In the genomic region with DNA sequence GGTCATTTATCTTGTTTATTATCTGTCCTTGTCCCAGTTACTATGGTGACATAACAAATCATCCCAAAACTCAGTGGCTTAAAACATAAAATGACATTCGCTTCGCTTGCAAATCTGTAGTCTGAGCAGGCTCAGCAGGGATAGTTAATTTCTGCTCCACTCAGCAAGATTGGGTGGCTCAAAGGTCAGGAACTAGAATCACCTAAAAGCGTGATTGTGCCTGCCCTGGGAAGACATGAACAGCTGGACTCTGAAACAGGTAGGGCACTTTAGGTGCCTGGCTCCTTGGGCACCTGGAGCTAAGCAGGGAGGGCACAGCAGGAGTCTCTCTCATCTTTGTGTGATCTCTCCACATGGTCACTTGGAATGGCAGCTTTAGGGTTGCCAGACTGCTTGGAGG, we compare ENCODE assay signal across 20 cellular contexts. TPM values are rescaled to one million over a fixed set of nuclear protein-coding genes. Genes with fewer than 3 reads are reported as not detected.
A peak's percentile ranks its signal among the peaks of the same experiment; 100 is the strongest.
DNase-seq lines count a peak whose midpoint lies in the region; ATAC-seq and TF ChIP-seq lines count a peak whose summit lies in the region.
"Had no signal": no experiment of that assay in that cellular context is flagged by ENCODE, and none has a peak within 500 bp of the region (broad histone marks: within the 10 kb centered on the region; RNA-seq: fewer than 3 reads in every experiment).

No MANE protein-coding gene starts in this region.

- H3K9me3 Mint-ChIP-seq in activated CD4-positive, alpha-beta memory T cell treated with anti-CD3 and anti-CD28 coated beads for 36 hours = no peaks in the 10 kb centered on the region
- H3K9me3 Mint-ChIP-seq in activated CD4-positive, alpha-beta memory T cell treated with anti-CD3 and anti-CD28 coated beads, Interleukin-2, amount 10 ng/mL, durations not matched to agents 7 days and 5 days = no peaks in the 10 kb centered on the region
- no peaks in the 10 kb centered on the region for H3K9me3 Mint-ChIP-seq in activated T-helper 2 cell treated with anti-CD3 and anti-CD28 coated beads, Interferon-gamma antibody, Interleukin-2, Interleukin-4, amounts not matched to agents 10 μg/mL and 5 μg/mL and 100 μg/mL, durations not matched to agents 14 hours and 24 hours and 36 hours
- H3K9me3 Mint-ChIP-seq in stimulated activated naive B cell treated with anti-CD40 and anti-IgM and Interleukin-4, amounts not matched to agents 10 μg/mL and 1 μg/mL and 100 μg/mL, for 72 hours = no peaks in the 10 kb centered on the region

- peaks cover 0 to 21% of the 10 kb centered on the region in 2 donors for H3K4me1 ChIP-seq in right atrium auricular region

- no peak for DNase-seq in activated CD4-positive, alpha-beta memory T cell treated with anti-CD3 and anti-CD28 coated beads for 36 hours
- no peak for DNase-seq in activated CD4-positive, alpha-beta memory T cell treated with anti-CD3 and anti-CD28 coated beads, Interleukin-2, amount 10 ng/mL, durations not matched to agents 7 days and 5 days
- DNase-seq in right atrium auricular region (ENCODE audit: low spot score) (no peak), Right ventricle myocardium superior (no peak), coronary artery (ENCODE audit: low spot score) (no peak)
- no peak for DNase-seq in activated T-helper 2 cell treated with anti-CD3 and anti-CD28 coated beads, Interferon-gamma antibody, Interleukin-2, Interleukin-4, amounts not matched to agents 10 μg/mL and 5 μg/mL and 100 μg/mL, durations not matched to agents 14 hours and 24 hours and 36 hours (ENCODE audit: low spot score)
- no peak for DNase-seq in stimulated activated naive B cell treated with anti-CD40 and anti-IgM and Interleukin-4, amounts not matched to agents 10 μg/mL and 1 μg/mL and 100 μg/mL, for 72 hours
- no peak for DNase-seq in activated CD4-positive, CD25-positive, alpha-beta regulatory T cell treated with anti-CD3 and anti-CD28 coated beads, Interleukin-2, amount 50 U/mL, for 72 hours
- DNase-seq: 8988T; COR-L47; H7; NCI-H1436; NCI-H1930; NCI-H345; NK-92 treated with Interleukin-12 subunit alpha and Interleukin-12 subunit beta, amount 100 ng/mL, for 24 hours; SIG-M5 had no signal

- no peak overlapping the region for H3K4me3 ChIP-seq in right atrium auricular region
- no peak overlapping the region for H3K4me3 ChIP-seq in coronary artery

- H3K9me3 ChIP-seq in right atrium auricular region = no peaks in the 10 kb centered on the region

- H3K36me3 Mint-ChIP-seq in activated CD4-positive, alpha-beta memory T cell treated with anti-CD3 and anti-CD28 coated beads for 36 hours = no peaks in the 10 kb centered on the region
- no peaks in the 10 kb centered on the region for H3K36me3 Mint-ChIP-seq in activated CD4-positive, alpha-beta memory T cell treated with anti-CD3 and anti-CD28 coated beads, Interleukin-2, amount 10 ng/mL, durations not matched to agents 7 days and 5 days (ENCODE audit: low read depth)
- peaks cover 4% of the 10 kb centered on the region for H3K36me3 Mint-ChIP-seq in activated T-helper 2 cell treated with anti-CD3 and anti-CD28 coated beads, Interferon-gamma antibody, Interleukin-2, Interleukin-4, amounts not matched to agents 10 μg/mL and 5 μg/mL and 100 μg/mL, durations not matched to agents 14 hours and 24 hours and 36 hours (ENCODE audit: low read depth)
- no peaks in the 10 kb centered on the region for H3K36me3 Mint-ChIP-seq in stimulated activated naive B cell treated with anti-CD40 and anti-IgM and Interleukin-4, amounts not matched to agents 10 μg/mL and 1 μg/mL and 100 μg/mL, for 72 hours

- peaks cover 59% of the 10 kb centered on the region for H3K4me1 Mint-ChIP-seq in activated CD4-positive, alpha-beta memory T cell treated with anti-CD3 and anti-CD28 coated beads for 36 hours (ENCODE audit: low read depth)
- peaks cover 41% of the 10 kb centered on the region for H3K4me1 Mint-ChIP-seq in activated CD4-positive, alpha-beta memory T cell treated with anti-CD3 and anti-CD28 coated beads, Interleukin-2, amount 10 ng/mL, durations not matched to agents 7 days and 5 days
- peaks cover 49% of the 10 kb centered on the region for H3K4me1 Mint-ChIP-seq in activated T-helper 2 cell treated with anti-CD3 and anti-CD28 coated beads, Interferon-gamma antibody, Interleukin-2, Interleukin-4, amounts not matched to agents 10 μg/mL and 5 μg/mL and 100 μg/mL, durations not matched to agents 14 hours and 24 hours and 36 hours (ENCODE audit: low read depth)
- peaks cover 27 to 34% of the 10 kb centered on the region in 2 donors for H3K4me1 Mint-ChIP-seq in stimulated activated naive B cell treated with anti-CD40 and anti-IgM and Interleukin-4, amounts not matched to agents 10 μg/mL and 1 μg/mL and 100 μg/mL, for 72 hours
- H3K4me1 Mint-ChIP-seq: B cell had no signal

- H3K27me3 ChIP-seq in right atrium auricular region = no peaks in the 10 kb centered on the region

- H3K27ac ChIP-seq in right atrium auricular region (peak overlapping the region; percentile 79 to 88), coronary artery (no peak overlapping the region)
- H3K27ac ChIP-seq: KMS-11 had no signal

- intact Hi-C loops in activated CD4-positive, alpha-beta memory T cell treated with anti-CD3 and anti-CD28 coated beads for 36 hours (cut with micrococcal nuclease) = no loop called here
- intact Hi-C loops in Right ventricle myocardium superior (cut with DNase I) = no loop called here
- intact Hi-C loops in activated T-helper 2 cell treated with anti-CD3 and anti-CD28 coated beads, Interferon-gamma antibody, Interleukin-2, Interleukin-4, amounts not matched to agents 10 μg/mL and 5 μg/mL and 100 μg/mL, durations not matched to agents 14 hours and 24 hours and 36 hours (cut with micrococcal nuclease) = no loop called here

- no peak for ATAC-seq in Right ventricle myocardium superior (ENCODE audit: poor library complexity)
- ATAC-seq in stimulated activated naive B cell treated with anti-CD40 and anti-IgM and Interleukin-4, amounts not matched to agents 10 μg/mL and 1 μg/mL and 100 μg/mL, for 72 hours (replicated peaks) = no peak

- H3K27me3 Mint-ChIP-seq in activated CD4-positive, alpha-beta memory T cell treated with anti-CD3 and anti-CD28 coated beads for 36 hours = no peaks in the 10 kb centered on the region
- H3K27me3 Mint-ChIP-seq in activated CD4-positive, alpha-beta memory T cell treated with anti-CD3 and anti-CD28 coated beads, Interleukin-2, amount 10 ng/mL, durations not matched to agents 7 days and 5 days = no peaks in the 10 kb centered on the region
- H3K27me3 Mint-ChIP-seq in activated T-helper 2 cell treated with anti-CD3 and anti-CD28 coated beads, Interferon-gamma antibody, Interleukin-2, Interleukin-4, amounts not matched to agents 10 μg/mL and 5 μg/mL and 100 μg/mL, durations not matched to agents 14 hours and 24 hours and 36 hours (ENCODE audit: low read depth) = no peaks in the 10 kb centered on the region
- peaks cover 4 to 17% of the 10 kb centered on the region in 2 donors for H3K27me3 Mint-ChIP-seq in stimulated activated naive B cell treated with anti-CD40 and anti-IgM and Interleukin-4, amounts not matched to agents 10 μg/mL and 1 μg/mL and 100 μg/mL, for 72 hours
- H3K27me3 Mint-ChIP-seq: B cell had no signal

- no peak for TF ChIP-seq CTCF in right atrium auricular region (IDR thresholded peaks at IDR 0.05)
- no peak for TF ChIP-seq CTCF in coronary artery (IDR thresholded peaks at IDR 0.05)

- no peaks in the 10 kb centered on the region for H3K36me3 ChIP-seq in right atrium auricular region

- POLR2A ChIA-PET in activated CD4-positive, alpha-beta memory T cell treated with anti-CD3 and anti-CD28 coated beads for 36 hours (lab: Charles Lee) = no interaction called here
- POLR2A ChIA-PET in activated CD4-positive, alpha-beta memory T cell treated with anti-CD3 and anti-CD28 coated beads, Interleukin-2, amount 10 ng/mL, durations not matched to agents 7 days and 5 days (lab: Charles Lee) = no interaction called here

- no peak overlapping the region for H3K4me3 Mint-ChIP-seq in activated CD4-positive, alpha-beta memory T cell treated with anti-CD3 and anti-CD28 coated beads for 36 hours
- H3K4me3 Mint-ChIP-seq in activated CD4-positive, alpha-beta memory T cell treated with anti-CD3 and anti-CD28 coated beads, Interleukin-2, amount 10 ng/mL, durations not matched to agents 7 days and 5 days = no peak overlapping the region
- H3K4me3 Mint-ChIP-seq in activated T-helper 2 cell treated with anti-CD3 and anti-CD28 coated beads, Interferon-gamma antibody, Interleukin-2, Interleukin-4, amounts not matched to agents 10 μg/mL and 5 μg/mL and 100 μg/mL, durations not matched to agents 14 hours and 24 hours and 36 hours (ENCODE audit: low read depth) = no peak overlapping the region
- no peak overlapping the region for H3K4me3 Mint-ChIP-seq in stimulated activated naive B cell treated with anti-CD40 and anti-IgM and Interleukin-4, amounts not matched to agents 10 μg/mL and 1 μg/mL and 100 μg/mL, for 72 hours
- H3K4me3 Mint-ChIP-seq: B cell had no signal

- CTCF ChIA-PET in activated CD4-positive, alpha-beta memory T cell treated with anti-CD3 and anti-CD28 coated beads for 36 hours (lab: Charles Lee) = no interaction called here
- CTCF ChIA-PET in activated CD4-positive, alpha-beta memory T cell treated with anti-CD3 and anti-CD28 coated beads, Interleukin-2, amount 10 ng/mL, durations not matched to agents 7 days and 5 days (lab: Charles Lee) = interaction anchor here (0.6 kb wide), 1 partner anchor 172 kb away, joined by 6 read pairs; no protein-coding TSS in a partner anchor

- H3K27ac Mint-ChIP-seq in activated CD4-positive, alpha-beta memory T cell treated with anti-CD3 and anti-CD28 coated beads for 36 hours = peak overlapping the region; percentile 79
- H3K27ac Mint-ChIP-seq in activated CD4-positive, alpha-beta memory T cell treated with anti-CD3 and anti-CD28 coated beads, Interleukin-2, amount 10 ng/mL, durations not matched to agents 7 days and 5 days = no peak overlapping the region
- peak overlapping the region; percentile 81 for H3K27ac Mint-ChIP-seq in activated T-helper 2 cell treated with anti-CD3 and anti-CD28 coated beads, Interferon-gamma antibody, Interleukin-2, Interleukin-4, amounts not matched to agents 10 μg/mL and 5 μg/mL and 100 μg/mL, durations not matched to agents 14 hours and 24 hours and 36 hours
- peak overlapping the region; percentile 62 for H3K27ac Mint-ChIP-seq in stimulated activated naive B cell treated with anti-CD40 and anti-IgM and Interleukin-4, amounts not matched to agents 10 μg/mL and 1 μg/mL and 100 μg/mL, for 72 hours
- H3K27ac Mint-ChIP-seq: B cell had no signal

RNA-seq across cellular contexts. Expression of a gene that starts 14.7 kb away (rescaled TPM):
- total RNA-seq in activated CD4-positive, alpha-beta memory T cell treated with anti-CD3 and anti-CD28 coated beads for 36 hours = 100 to 1,000 TPM; 212 to 217 TPM
- 100 to 1,000 TPM; 421 to 422 TPM for total RNA-seq in activated CD4-positive, alpha-beta memory T cell treated with anti-CD3 and anti-CD28 coated beads, Interleukin-2, amount 10 ng/mL, durations not matched to agents 7 days and 5 days
- 1 to 10 TPM in 1 of 2 donors, under 1 TPM in 1; 0.19 to 2.2 TPM for total RNA-seq in right atrium auricular region
- 0.70 TPM for total RNA-seq in Right ventricle myocardium superior
- total RNA-seq in activated T-helper 2 cell treated with anti-CD3 and anti-CD28 coated beads, Interferon-gamma antibody, Interleukin-2, Interleukin-4, amounts not matched to agents 10 μg/mL and 5 μg/mL and 100 μg/mL, durations not matched to agents 14 hours and 24 hours and 36 hours = 386 and 390 TPM in 2 replicates
- total RNA-seq: H7, MCF 10A had no signal

RNA-seq across cellular contexts. Expression of a gene that starts 36.6 kb away (rescaled TPM):
- total RNA-seq in activated CD4-positive, alpha-beta memory T cell treated with anti-CD3 and anti-CD28 coated beads for 36 hours = 10 to 100 TPM; 22.4 to 23.9 TPM
- 10 to 100 TPM in 1 of 2 experiments, 1 to 10 TPM in 1; 8.7 to 11.4 TPM for total RNA-seq in activated CD4-positive, alpha-beta memory T cell treated with anti-CD3 and anti-CD28 coated beads, Interleukin-2, amount 10 ng/mL, durations not matched to agents 7 days and 5 days
- total RNA-seq in right atrium auricular region (10 to 100 TPM in 1 of 2 donors, 1 to 10 TPM in 1; 3.7 to 17.2 TPM), Right ventricle myocardium superior (4.6 TPM)
- total RNA-seq in activated T-helper 2 cell treated with anti-CD3 and anti-CD28 coated beads, Interferon-gamma antibody, Interleukin-2, Interleukin-4, amounts not matched to agents 10 μg/mL and 5 μg/mL and 100 μg/mL, durations not matched to agents 14 hours and 24 hours and 36 hours = 8.2 and 8.6 TPM in 2 replicates
- total RNA-seq: B cell, H7, OCI-LY7 had no signal

RNA-seq across cellular contexts. Expression of a gene that starts 43.2 kb away (rescaled TPM):
- total RNA-seq in activated CD4-positive, alpha-beta memory T cell treated with anti-CD3 and anti-CD28 coated beads for 36 hours = 1 to 10 TPM; 3.5 to 3.9 TPM
- total RNA-seq in activated CD4-positive, alpha-beta memory T cell treated with anti-CD3 and anti-CD28 coated beads, Interleukin-2, amount 10 ng/mL, durations not matched to agents 7 days and 5 days = 1 to 10 TPM; 2.1 to 2.2 TPM
- 1 to 10 TPM; 1.6 to 1.7 TPM for total RNA-seq in right atrium auricular region
- 1.9 TPM for total RNA-seq in Right ventricle myocardium superior
- 2.8 and 3.0 TPM in 2 replicates for total RNA-seq in activated T-helper 2 cell treated with anti-CD3 and anti-CD28 coated beads, Interferon-gamma antibody, Interleukin-2, Interleukin-4, amounts not matched to agents 10 μg/mL and 5 μg/mL and 100 μg/mL, durations not matched to agents 14 hours and 24 hours and 36 hours

Comparison
In these comparisons a context has a peak if more than half of its experiments do, and no peak if none do; other contexts are left out.
1. H3K27ac ChIP-seq: peak in right atrium auricular region (2 of 2); none in coronary artery (0 of 2).
2. RNA of a gene that starts 14.7 kb away (total RNA-seq): 421 to 422 TPM in activated CD4-positive, alpha-beta memory T cell treated with anti-CD3 and anti-CD28 coated beads, Interleukin-2, amount 10 ng/mL, durations not matched to agents 7 days and 5 days, 386 to 390 TPM in activated T-helper 2 cell treated with anti-CD3 and anti-CD28 coated beads, Interferon-gamma antibody, Interleukin-2, Interleukin-4, amounts not matched to agents 10 μg/mL and 5 μg/mL and 100 μg/mL, durations not matched to agents 14 hours and 24 hours and 36 hours and 212 to 217 TPM in activated CD4-positive, alpha-beta memory T cell treated with anti-CD3 and anti-CD28 coated beads for 36 hours; 0.19 to 2.2 TPM in right atrium auricular region and 0.70 TPM in Right ventricle myocardium superior (single experiment); every median in the first group is over 10 times any median in the second.